Comparison of ENCODE assay signal across 17 cellular contexts in genomic region chr12:103986823-103987222, GRCh38. TPM values are rescaled to one million over a fixed set of nuclear protein-coding genes. Genes with fewer than 3 reads are reported as not detected.
DNase-seq lines count a peak whose midpoint lies in the region; ATAC-seq and TF ChIP-seq lines count a peak whose summit lies in the region.
"Had no signal": no experiment of that assay in that cellular context is flagged by ENCODE, and none has a peak within 500 bp of the region (broad histone marks: within the 10 kb centered on the region; RNA-seq: fewer than 3 reads in every experiment).

No MANE protein-coding gene starts in this region.

- POLR2A ChIA-PET in PC-9 (lab: Charles Lee; ENCODE audit: unreplicated experiment), result interaction anchor here (0.5 to 0.6 kb wide), 2 partner anchors 17 to 58 kb away, joined by 3 to 4 read pairs; no protein-coding TSS in a partner anchor

- no peaks in the 10 kb centered on the region for H3K9me3 Mint-ChIP-seq in activated naive CD4-positive, alpha-beta T cell treated with anti-CD3 and anti-CD28 coated beads, Interleukin-2, amount 50 U/mL, for 72 hours
- H3K9me3 Mint-ChIP-seq: activated T-cell treated with anti-CD3 and anti-CD28 coated beads, Interleukin-2, amount 50 U/mL, for 4 hours had no signal

- no CpG with 5 or more reads among the region's 2 CpGs for WGBS in neuronal stem cell (ENCODE audit: extremely low coverage in 2 of 2, insufficient read length in 2 of 2, insufficient replicate concordance in 1 of 2), 2 donors

- no TSS peak for BruUV-seq in PC-9 (replicated peaks; lab: Mats Ljungman, UMichigan)

- no peaks in the 10 kb centered on the region for H3K27me3 ChIP-seq in neuronal stem cell (ENCODE audit: control insufficient read depth in 3 of 3, insufficient read depth in 3 of 3, low read depth in 1 of 3, low read length in 3 of 3)
- no peaks in the 10 kb centered on the region for H3K27me3 ChIP-seq in PC-9 (ENCODE audit: insufficient read depth, low read depth)
- no peaks in the 10 kb centered on the region for H3K27me3 ChIP-seq in colonic mucosa

- CTCF ChIA-PET in PC-9 (lab: Charles Lee), result no interaction called here

- H3K14ac ChIP-seq in neuronal stem cell (ENCODE audit: low read length), result no peak overlapping the region

- H2BK12ac ChIP-seq in neuronal stem cell (ENCODE audit: low read length), result no peak overlapping the region

- DNase-seq in EH (ENCODE audit: low read depth), result peak; percentile 93
- DNase-seq in M059J (ENCODE audit: low read depth), result peak; percentile 35
- peak; percentile 82 for DNase-seq in dedifferentiated amniotic fluid mesenchymal stem cell (ENCODE audit: extremely low spot score)
- DNase-seq in neuronal stem cell (ENCODE audit: low spot score), result peak; percentile 32
- DNase-seq in PC-9, result no peak
- no peak for DNase-seq in NCI-H1417 treated with DMSO at 0.1 percent for 48 hours (lab: John Stamatoyannopoulos, UW)
- DNase-seq in colonic mucosa, result no peak
- no peak for DNase-seq in activated naive CD4-positive, alpha-beta T cell treated with anti-CD3 and anti-CD28 coated beads, Interleukin-2, amount 50 U/mL, for 72 hours (ENCODE audit: low spot score in 2 of 2)
- DNase-seq: activated CD4-positive, alpha-beta T cell treated with anti-CD3 and anti-CD28 coated beads, Interleukin-2, amount 50 U/mL, for 4 hours; activated T-cell treated with anti-CD3 and anti-CD28 coated beads, Interleukin-2, amount 50 U/mL, for 4 hours; mammary epithelial cell; NCI-H2081 treated with DMSO at 0.1 percent for 48 hours; NCI-H69; right cardiac atrium had no signal

- H2BK5ac ChIP-seq in neuronal stem cell (ENCODE audit: low read length), result no peak overlapping the region

- H4K8ac ChIP-seq in neuronal stem cell (ENCODE audit: low read depth, low read length), result no peak overlapping the region

- no peak overlapping the region for H3K23ac ChIP-seq in neuronal stem cell (ENCODE audit: low read depth, low read length, poor library complexity)

- H3K4me3 ChIP-seq in neuronal stem cell (ENCODE audit: low read length in 2 of 2), result no peak overlapping the region
- no peak overlapping the region for H3K4me3 ChIP-seq in PC-9
- no peak overlapping the region for H3K4me3 ChIP-seq in colonic mucosa

- H3K4me1 ChIP-seq in neuronal stem cell (ENCODE audit: control insufficient read depth in 2 of 2, insufficient read depth in 1 of 2, low read depth in 1 of 2, low read length in 2 of 2), result peaks cover 0 to 2% of the 10 kb centered on the region in 2 donors
- no peaks in the 10 kb centered on the region for H3K4me1 ChIP-seq in PC-9 (replicated peaks; ENCODE audit: insufficient read depth)
- H3K4me1 ChIP-seq in colonic mucosa, result no peaks in the 10 kb centered on the region

- no peak overlapping the region for H3K4ac ChIP-seq in neuronal stem cell (ENCODE audit: low read length)

- H3K9ac ChIP-seq in neuronal stem cell (ENCODE audit: low read depth, low read length, poor library complexity), result no peak overlapping the region
- H3K9ac ChIP-seq in colonic mucosa (ENCODE audit: low read depth in 2 of 2, low read length in 2 of 2), result no peak overlapping the region

- no peaks in the 10 kb centered on the region for H3K79me2 ChIP-seq in PC-9 (ENCODE audit: low read depth)

- H3K27ac ChIP-seq in neuronal stem cell (replicated peaks; ENCODE audit: low read length) (no peak overlapping the region), PC-9 (no peak overlapping the region), colonic mucosa (no peak overlapping the region)
- H3K27ac ChIP-seq: C4-2B had no signal

- intact Hi-C loops in PC-9 (cut with micrococcal nuclease; ENCODE audit: unreplicated experiment), result no loop called here
- intact Hi-C loops in colonic mucosa (cut with DNase I), result no loop called here

- no peak overlapping the region for H3K18ac ChIP-seq in neuronal stem cell (ENCODE audit: low read length)

- H3K36me3 ChIP-seq in neuronal stem cell (replicated peaks in 1 of 2; ENCODE audit: control insufficient read depth in 2 of 2, insufficient read depth in 2 of 2, low read length in 2 of 2) (peaks cover 14 to 78% of the 10 kb centered on the region in 2 donors), PC-9 (ENCODE audit: low read depth) (peaks cover 28% of the 10 kb centered on the region), colonic mucosa (peaks cover 21% of the 10 kb centered on the region)

- H3K27ac Mint-ChIP-seq in activated naive CD4-positive, alpha-beta T cell treated with anti-CD3 and anti-CD28 coated beads, Interleukin-2, amount 50 U/mL, for 72 hours, result peak overlapping the region in 1 of 2 donors; percentile 36
- H3K27ac Mint-ChIP-seq: activated naive CD8-positive, alpha-beta T cell had no signal

- no peak overlapping the region for H2BK15ac ChIP-seq in neuronal stem cell (ENCODE audit: low read length)

- H2AFZ ChIP-seq in neuronal stem cell (ENCODE audit: low read length) (no peak overlapping the region), PC-9 (no peak overlapping the region)

- TF ChIP-seq CTCF in PC-9 (conservative IDR thresholded peaks at IDR 0.05) (no peak), colonic mucosa (IDR thresholded peaks at IDR 0.05) (no peak)

- no peak for ATAC-seq in activated naive CD4-positive, alpha-beta T cell treated with anti-CD3 and anti-CD28 coated beads, Interleukin-2, amount 50 U/mL, for 72 hours
- ATAC-seq: activated T-cell treated with anti-CD3 and anti-CD28 coated beads, Interleukin-2, amount 50 U/mL, for 4 hours; Panc1; right cardiac atrium had no signal

- no peaks in the 10 kb centered on the region for H3K9me2 ChIP-seq in PC-9 (ENCODE audit: insufficient read depth)

- H2AK5ac ChIP-seq in neuronal stem cell (ENCODE audit: low read depth, low read length), result no peak overlapping the region

- H3K36me3 Mint-ChIP-seq in activated naive CD4-positive, alpha-beta T cell treated with anti-CD3 and anti-CD28 coated beads, Interleukin-2, amount 50 U/mL, for 72 hours, result no peaks in the 10 kb centered on the region

- H3K9me3 ChIP-seq in neuronal stem cell (replicated peaks in 1 of 2; ENCODE audit: control insufficient read depth in 2 of 2, insufficient read depth in 1 of 2, low read depth in 1 of 2, low read length in 2 of 2) (no peaks in the 10 kb centered on the region), PC-9 (ENCODE audit: insufficient read depth, low read depth) (no peaks in the 10 kb centered on the region), colonic mucosa (no peaks in the 10 kb centered on the region)

- no peak overlapping the region for H4K91ac ChIP-seq in neuronal stem cell (ENCODE audit: low read depth, low read length, poor library complexity)

- H3K4me2 ChIP-seq in neuronal stem cell (ENCODE audit: insufficient read depth, low read length, poor library complexity, severe bottlenecking), result no peak overlapping the region
- H3K4me2 ChIP-seq in PC-9, result no peak overlapping the region

- no peaks in the 10 kb centered on the region; the same call in 1 of the 2 replicates for H4K20me1 ChIP-seq in PC-9 (ENCODE audit: insufficient read depth)

- H3F3A ChIP-seq in PC-9 (ENCODE audit: insufficient read depth, low read depth), result no peaks in the 10 kb centered on the region; the same call in 1 of the 2 replicates

- no peak overlapping the region for H2BK120ac ChIP-seq in neuronal stem cell (ENCODE audit: low read depth, low read length)

- no peaks in the 10 kb centered on the region for H3K79me1 ChIP-seq in neuronal stem cell (ENCODE audit: low read depth, low read length)

RNA-seq across cellular contexts. Expression of gene TDG, which starts 21.2 kb away (rescaled TPM):
- total RNA-seq in M059J (2014; rRNA removed; shearing (Covaris generic)), result 20.7 and 32.9 TPM in 2 replicates
- 54.1 TPM for polyA plus RNA-seq in neuronal stem cell (2013, experiment 1 of 2)
- 57.1 TPM for polyA plus RNA-seq in neuronal stem cell (2013, experiment 2 of 2)
- 17.9 and 21.0 TPM in 2 replicates for total RNA-seq in PC-9 (2021)
- total RNA-seq in colonic mucosa, result 10 to 100 TPM; 24.0 to 29.9 TPM
- total RNA-seq in activated naive CD4-positive, alpha-beta T cell treated with anti-CD3 and anti-CD28 coated beads, Interleukin-2, amount 50 U/mL, for 72 hours, result 10 to 100 TPM; 34.4 to 48.5 TPM

RNA-seq across cellular contexts. Expression of gene HSP90B1, which starts 56.6 kb away (rescaled TPM):
- total RNA-seq in M059J (2014; rRNA removed; shearing (Covaris generic)), result 763 and 1,048 TPM in 2 replicates
- 312 TPM for polyA plus RNA-seq in neuronal stem cell (2013, experiment 1 of 2)
- 308 TPM for polyA plus RNA-seq in neuronal stem cell (2013, experiment 2 of 2)
- total RNA-seq in PC-9 (2021), result 398 and 534 TPM in 2 replicates
- 1,000 to 10,000 TPM in 1 of 2 donors, 100 to 1,000 TPM in 1; 662 to 1,207 TPM for total RNA-seq in colonic mucosa
- total RNA-seq in activated naive CD4-positive, alpha-beta T cell treated with anti-CD3 and anti-CD28 coated beads, Interleukin-2, amount 50 U/mL, for 72 hours, result 100 to 1,000 TPM; 285 to 376 TPM

Comparison
In these comparisons a context has a peak if more than half of its experiments do, and no peak if none do; other contexts are left out.
1. DNase-seq: peak in EH (single experiment), M059J (single experiment), dedifferentiated amniotic fluid mesenchymal stem cell (single experiment) and neuronal stem cell (single experiment); none in PC-9 (0 of 2), NCI-H1417 treated with DMSO at 0.1 percent for 48 hours (single experiment), colonic mucosa (single experiment) and activated naive CD4-positive, alpha-beta T cell treated with anti-CD3 and anti-CD28 coated beads, Interleukin-2, amount 50 U/mL, for 72 hours (0 of 2).